Comparison of ENCODE assay signal across 10 cellular contexts in the genomic region with DNA sequence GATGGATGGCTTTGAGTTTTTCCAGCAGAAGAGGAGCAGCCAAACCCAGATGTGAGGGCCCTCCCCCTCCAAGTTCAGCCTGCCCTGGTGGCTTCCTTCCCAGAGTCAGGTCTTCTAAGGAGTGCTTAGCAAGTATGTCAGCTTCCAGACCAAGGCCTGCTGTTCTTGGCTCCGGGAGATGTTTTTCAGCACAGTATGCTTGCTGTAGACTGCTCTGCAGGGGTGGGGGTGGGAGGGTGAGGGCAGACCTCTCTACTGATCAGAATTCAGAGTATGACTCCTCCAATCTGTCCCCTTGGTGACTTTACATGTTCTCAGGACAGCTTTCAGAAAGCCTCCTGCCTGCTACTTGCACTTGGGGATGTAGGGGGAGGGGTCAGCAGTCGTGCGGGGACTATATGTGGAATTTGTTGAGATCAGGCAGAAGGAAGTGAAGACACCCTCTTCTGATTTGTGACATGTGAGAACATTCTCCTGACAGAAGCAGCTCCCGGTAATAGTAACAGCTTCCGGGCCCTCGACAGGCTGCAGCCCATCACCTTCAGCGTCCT.
DNase-seq lines count a peak whose midpoint lies in the region; ATAC-seq and TF ChIP-seq lines count a peak whose summit lies in the region.
"Had no signal": no experiment of that assay in that cellular context is flagged by ENCODE, and none has a peak within 500 bp of the region (broad histone marks: within the 10 kb centered on the region; RNA-seq: fewer than 3 reads in every experiment).

No MANE protein-coding gene starts in this region.

- H3K4me1 ChIP-seq in IMR-90 (ENCODE audit: control insufficient read depth, insufficient read depth, low read length) = peaks cover 10% of the 10 kb centered on the region; the same call in 1 of the 2 replicates
- H3K4me1 ChIP-seq in fibroblast of lung (ENCODE audit: control insufficient read depth, extremely low read depth, insufficient read depth, low read length) = peaks cover 6% of the 10 kb centered on the region
- H3K4me1 ChIP-seq in mucosa of descending colon (ENCODE audit: low read depth) = no peaks in the 10 kb centered on the region
- peaks cover 10 to 22% of the 10 kb centered on the region in 2 donors for H3K4me1 ChIP-seq in thoracic aorta (ENCODE audit: control insufficient read depth in 1 of 2, low read depth in 2 of 2)

- H3K4me3 ChIP-seq in IMR-90 (ENCODE audit: insufficient read depth, low read depth, low read length) (no peak overlapping the region), fibroblast of lung (replicated peaks in 1 of 4; ENCODE audit: control extremely low read depth in 1 of 4, insufficient read depth in 1 of 4, low read depth in 3 of 4, low read length in 4 of 4) (no peak overlapping the region), mucosa of descending colon (no peak overlapping the region), thoracic aorta (no peak overlapping the region)

- H3K27me3 ChIP-seq in IMR-90 (ENCODE audit: control insufficient read depth, insufficient read depth, low read length) (peaks cover 5% of the 10 kb centered on the region), fibroblast of lung (ENCODE audit: control insufficient read depth, insufficient read depth, low read length) (peaks cover 14% of the 10 kb centered on the region), thoracic aorta (replicated peaks; ENCODE audit: insufficient read depth) (no peaks in the 10 kb centered on the region)

- DNase-seq in IMR-90 (peak; percentile 60), fibroblast of lung (ENCODE audit: low read depth in 2 of 2) (peak; percentile 58 to 89), mucosa of descending colon (peak in 2 of 3 donors; percentile 31 to 40), thoracic aorta (ENCODE audit: low spot score) (peak; percentile 58), T-cell (no peak), GM19240 (ENCODE audit: insufficient read length, low spot score) (no peak)
- DNase-seq: GDM1, SW 1271 had no signal

- H3K4me1 Mint-ChIP-seq in T-cell = peaks cover 0 to 2% (median 2%) of the 10 kb centered on the region in 3 donors

- H3K36me3 Mint-ChIP-seq in T-cell = no peaks in the 10 kb centered on the region

- H2AK9ac ChIP-seq in IMR-90 (replicated peaks; ENCODE audit: low read depth, low read length, poor library complexity) = no peak overlapping the region

- peak overlapping the region; percentile 4 to 20; a peak in 2 of 4 replicates for H4K8ac ChIP-seq in IMR-90 (ENCODE audit: low read depth in 2 of 2, low read length in 2 of 2)

- H2BK5ac ChIP-seq in IMR-90 (ENCODE audit: low read depth, low read length, poor library complexity, severe bottlenecking) = no peak overlapping the region

- H3K36me3 ChIP-seq in IMR-90 (ENCODE audit: control insufficient read depth, insufficient read depth, low read length) = no peaks in the 10 kb centered on the region
- no peaks in the 10 kb centered on the region for H3K36me3 ChIP-seq in fibroblast of lung (ENCODE audit: control insufficient read depth, insufficient read depth, low read length)
- H3K36me3 ChIP-seq in mucosa of descending colon (ENCODE audit: low read depth) = no peaks in the 10 kb centered on the region
- no peaks in the 10 kb centered on the region for H3K36me3 ChIP-seq in thoracic aorta

- WGBS in IMR-90 (ENCODE audit: extremely low coverage in 2 of 2, insufficient read length in 1 of 2), 2 experiments = 24% methylated on average over 3 of the region's 7 CpGs; no CpG with 5 or more reads in 1 of the 2 experiments

- no peak overlapping the region for H2BK20ac ChIP-seq in IMR-90 (ENCODE audit: low read depth, low read length)

- H3K56ac ChIP-seq in IMR-90 (ENCODE audit: extremely low read depth, insufficient read depth, low read length) = no peak overlapping the region

- H3K27ac Mint-ChIP-seq in T-cell = no peak overlapping the region

- no peak for TF ChIP-seq POLR2A in IMR-90 (IDR thresholded peaks at IDR 0.05; ENCODE audit: low read depth, low read length)

- TF ChIP-seq CTCF in IMR-90 (conservative IDR thresholded peaks at IDR 0.05; ENCODE audit: low read depth, low read length) = no peak
- no peak for TF ChIP-seq CTCF in fibroblast of lung (conservative IDR thresholded peaks at IDR 0.05 in 1 of 2, IDR thresholded peaks at IDR 0.05 in 1 of 2; ENCODE audit: low read depth in 1 of 2, low read length in 2 of 2)
- TF ChIP-seq CTCF in mucosa of descending colon (IDR thresholded peaks at IDR 0.05) = no peak
- TF ChIP-seq CTCF in thoracic aorta (IDR thresholded peaks at IDR 0.05) = no peak

- POLR2A ChIA-PET in IMR-90 (lab: Charles Lee; ENCODE audit: unreplicated experiment) = no interaction called here
- POLR2A ChIA-PET in T-cell (lab: Charles Lee) = no interaction called here

- peak overlapping the region; percentile 48; the same call in 1 of the 2 replicates for H3K14ac ChIP-seq in IMR-90 (replicated peaks; ENCODE audit: low read depth, low read length)

- H3K9ac ChIP-seq in IMR-90 (ENCODE audit: low read depth, low read length) = peak overlapping the region; percentile 18; the same call in 1 of the 2 replicates
- H3K9ac ChIP-seq in fibroblast of lung (ENCODE audit: insufficient read depth, low read length) = no peak overlapping the region

- H2AFZ ChIP-seq in IMR-90 (replicated peaks; ENCODE audit: low read length, poor library complexity) (peak overlapping the region; percentile 66), fibroblast of lung (ENCODE audit: low read length) (peak overlapping the region; percentile 34)

- H3K27ac ChIP-seq in IMR-90 (ENCODE audit: insufficient read depth, low read length) = peak overlapping the region; percentile 16; the same call in 1 of the 2 replicates
- no peak overlapping the region for H3K27ac ChIP-seq in fibroblast of lung (ENCODE audit: insufficient read depth, low read length)
- peak overlapping the region; percentile 58 to 67 for H3K27ac ChIP-seq in thoracic aorta

- H2BK120ac ChIP-seq in IMR-90 (ENCODE audit: low read depth, low read length) = 0 out of 2 replicates have a peak overlapping the region, but pooled peaks have one; percentile 12

- peaks cover 0 to 6% (median 0%) of the 10 kb centered on the region in 3 donors for H3K9me3 Mint-ChIP-seq in T-cell

- H3K4ac ChIP-seq in IMR-90 (ENCODE audit: low read depth, low read length) = peak overlapping the region; percentile 31; the same call in 1 of the 2 replicates

- H2AK5ac ChIP-seq in IMR-90 (ENCODE audit: low read depth, low read length) = peak overlapping the region; percentile 5; the same call in 1 of the 2 replicates

- no peaks in the 10 kb centered on the region for H3K79me2 ChIP-seq in fibroblast of lung (ENCODE audit: control insufficient read depth, insufficient read depth, low read length)

- 0 out of 2 replicates have a peak overlapping the region, but pooled peaks have one; percentile 2 for H3K23ac ChIP-seq in IMR-90 (ENCODE audit: low read depth, low read length)

- peaks cover 17 to 20% of the 10 kb centered on the region in 2 donors for H3K27me3 Mint-ChIP-seq in T-cell

- BruUV-seq in IMR-90 (replicated peaks; lab: Mats Ljungman, UMichigan) = no TSS peak

- H3K79me1 ChIP-seq in IMR-90 (ENCODE audit: low read depth in 1 of 2, low read length in 2 of 2) = no peaks in the 10 kb centered on the region

- ATAC-seq in IMR-90 (ENCODE audit: low read depth) (peak; percentile 91), mucosa of descending colon (peak; percentile 19), thoracic aorta (ENCODE audit: insufficient number of reproducible peaks, low FRiP score, low read depth) (peak; percentile 88), T-cell (replicated peaks in 1 of 4) (no peak), HG03196 (IDR thresholded peaks at IDR 0.05; ENCODE audit: unreplicated experiment) (no peak), GM19397 (IDR thresholded peaks at IDR 0.05; ENCODE audit: unreplicated experiment) (no peak)

- no peaks in the 10 kb centered on the region for H4K20me1 ChIP-seq in IMR-90 (ENCODE audit: insufficient read depth, low read length)
- no peaks in the 10 kb centered on the region for H4K20me1 ChIP-seq in fibroblast of lung (ENCODE audit: control insufficient read depth, extremely low read depth, insufficient read depth, low read length)

- no peak overlapping the region; the same call in 2 of the 3 replicates for H2BK15ac ChIP-seq in IMR-90 (ENCODE audit: low read depth, low read length)

- CTCF ChIA-PET in IMR-90 (lab: Yijun Ruan, JAX) (interaction anchor here (0.5 to 1.3 kb wide), 3 partner anchors 9 to 505 kb away, joined by 3 read pairs; no protein-coding TSS in a partner anchor), T-cell (lab: Charles Lee) (no interaction called here)

- H3K9me1 ChIP-seq in IMR-90 (ENCODE audit: insufficient read depth, low read length) = no peaks in the 10 kb centered on the region

- no peak overlapping the region for H3K4me3 Mint-ChIP-seq in T-cell

- no peaks in the 10 kb centered on the region for H3K9me3 ChIP-seq in IMR-90 (ENCODE audit: control insufficient read depth, insufficient read depth, low read length)
- no peaks in the 10 kb centered on the region for H3K9me3 ChIP-seq in fibroblast of lung (ENCODE audit: control insufficient read depth, insufficient read depth, low read depth, low read length)
- H3K9me3 ChIP-seq in mucosa of descending colon = no peaks in the 10 kb centered on the region
- H3K9me3 ChIP-seq in thoracic aorta = peaks cover 2% of the 10 kb centered on the region

- intact Hi-C loops in IMR-90 (cut with micrococcal nuclease) = loop anchor here (10.0 kb wide), 1 partner anchor 512 kb away; the partner anchor contains the start of gene ZMIZ1
- intact Hi-C loops in mucosa of descending colon (cut with DNase I, micrococcal nuclease) = no loop called here

- no peak for TF ChIP-seq RAD21 in IMR-90 (IDR thresholded peaks at IDR 0.05; ENCODE audit: low read length)

- in situ Hi-C loops in IMR-90 (cut with MboI; ENCODE audit: low sequenced_read_pairs) = no loop called here

- H4K91ac ChIP-seq in IMR-90 (ENCODE audit: insufficient read depth, low read depth, low read length) = no peak overlapping the region

- H3K4me2 ChIP-seq in IMR-90 (ENCODE audit: low read depth, low read length) (no peak overlapping the region; the same call in 1 of the 2 replicates), fibroblast of lung (ENCODE audit: extremely low read depth, insufficient read depth, low read length) (no peak overlapping the region)

- peak overlapping the region; percentile 52; the same call in 1 of the 2 replicates for H4K5ac ChIP-seq in IMR-90 (ENCODE audit: low read depth, low read length)

- dilution Hi-C loops in IMR-90 (cut with HindIII; ENCODE audit: low sequenced_read_pairs, unreplicated experiment) = no loop called here

- peak overlapping the region; percentile 33; the same call in 1 of the 2 replicates for H3K18ac ChIP-seq in IMR-90 (ENCODE audit: low read depth, low read length)

TF ChIP-seq in IMR-90, 13 proteins besides CTCF, POLR2A, EP300 and RAD21 (continues in another document):
- TF ChIP-seq CEBPB (IDR thresholded peaks at IDR 0.05; ENCODE audit: low read depth, low read length) (no peak), RFX5 (IDR thresholded peaks at IDR 0.05; ENCODE audit: low read depth, low read length) (no peak), MXI1 (IDR thresholded peaks at IDR 0.05; ENCODE audit: borderline replicate concordance, low read depth, low read length) (no peak), RCOR1 (IDR thresholded peaks at IDR 0.05; ENCODE audit: insufficient replicate concordance, low read length) (no peak), SMC3 (IDR thresholded peaks at IDR 0.05; ENCODE audit: low read depth, low read length) (no peak), MAFK (IDR thresholded peaks at IDR 0.05; ENCODE audit: low read depth, low read length) (no peak), NFE2L2 (IDR thresholded peaks at IDR 0.05; ENCODE audit: low read depth, low read length) (no peak)

Comparison
In these comparisons a context has a peak if more than half of its experiments do, and no peak if none do; other contexts are left out.
1. ATAC-seq: peak in IMR-90 (single experiment), mucosa of descending colon (single experiment) and thoracic aorta (single experiment); none in T-cell (0 of 4), HG03196 (single experiment) and GM19397 (single experiment).
2. DNase-seq: peak in IMR-90 (single experiment), fibroblast of lung (2 of 2), mucosa of descending colon (2 of 3) and thoracic aorta (single experiment); none in T-cell (0 of 34) and GM19240 (single experiment).